Comparison of ENCODE assay signal across 8 cellular contexts in genomic region chr6:33248932-33249731, GRCh38. TPM values are rescaled to one million over a fixed set of nuclear protein-coding genes. Genes with fewer than 3 reads are reported as not detected.
DNase-seq lines count a peak whose midpoint lies in the region; ATAC-seq and TF ChIP-seq lines count a peak whose summit lies in the region.

No MANE protein-coding gene starts in this region.

- H3K27ac Mint-ChIP-seq in activated CD4-positive, alpha-beta memory T cell treated with anti-CD3 and anti-CD28 coated beads, Interleukin-2, amount 10 ng/mL, durations not matched to agents 7 days and 5 days, result peak overlapping the region; percentile 87

- H3K9ac ChIP-seq in duodenal mucosa (ENCODE audit: low read depth in 1 of 2, low read length in 2 of 2), result peak overlapping the region; percentile 97 to 100

- H3K36me3 Mint-ChIP-seq in activated CD4-positive, alpha-beta memory T cell treated with anti-CD3 and anti-CD28 coated beads, Interleukin-2, amount 10 ng/mL, durations not matched to agents 7 days and 5 days (ENCODE audit: low read depth), result peaks cover 30% of the 10 kb centered on the region

- H3K4me1 Mint-ChIP-seq in activated CD4-positive, alpha-beta memory T cell treated with anti-CD3 and anti-CD28 coated beads, Interleukin-2, amount 10 ng/mL, durations not matched to agents 7 days and 5 days, result peaks cover 46% of the 10 kb centered on the region

- H3K27me3 ChIP-seq in duodenal mucosa (ENCODE audit: control insufficient read depth in 1 of 2, insufficient read depth in 2 of 2, low read length in 2 of 2), result peaks cover 0 to 4% of the 10 kb centered on the region in 2 donors

- no peak for TF ChIP-seq CTCF in lower leg skin (IDR thresholded peaks at IDR 0.05)

- DNase-seq in CD1c-positive myeloid dendritic cell (ENCODE audit: extremely low spot score), result peak; percentile 99
- DNase-seq in NCI-H82 (lab: John Stamatoyannopoulos, UW), result peak; percentile 100
- DNase-seq in activated CD4-positive, alpha-beta memory T cell treated with anti-CD3 and anti-CD28 coated beads, Interleukin-2, amount 10 ng/mL, durations not matched to agents 7 days and 5 days, result peak; percentile 98
- DNase-seq in lower leg skin (ENCODE audit: low spot score in 2 of 2), result peak; percentile 98 to 99
- DNase-seq in stimulated activated CD4-positive, alpha-beta T cell treated with anti-CD3 and anti-CD28 coated beads, Interleukin-4, amount 100 ng/mL, for 48 hours (ENCODE audit: low read depth in 2 of 2), result peak; percentile 92 to 96

- peak in 1 of 2 donors; percentile 37 for TF ChIP-seq POLR2A in lower leg skin (IDR thresholded peaks at IDR 0.05)

- no peaks in the 10 kb centered on the region for H3K27me3 Mint-ChIP-seq in activated CD4-positive, alpha-beta memory T cell treated with anti-CD3 and anti-CD28 coated beads, Interleukin-2, amount 10 ng/mL, durations not matched to agents 7 days and 5 days

- H3K4me3 ChIP-seq in duodenal mucosa (ENCODE audit: low read depth in 1 of 2, low read length in 2 of 2), result peak overlapping the region; percentile 93 to 95
- peak overlapping the region; percentile 44 for H3K4me3 ChIP-seq in lower leg skin (ENCODE audit: low read depth, poor library complexity, severe bottlenecking)

- 0% methylated on average over 49 of the region's 58 CpGs for WGBS in lower leg skin, 2 donors

- POLR2A ChIA-PET in activated CD4-positive, alpha-beta memory T cell treated with anti-CD3 and anti-CD28 coated beads, Interleukin-2, amount 10 ng/mL, durations not matched to agents 7 days and 5 days (lab: Charles Lee), result interaction anchor here (0.5 to 5.2 kb wide), 29 partner anchors 9 to 404 kb away, joined by 3 to 71 read pairs (median 5); partner anchors contain the start of genes B3GALT4, HLA-DPA1, HSD17B8 and PFDN6

- ATAC-seq in GM19397 (IDR thresholded peaks at IDR 0.05; ENCODE audit: unreplicated experiment), result peak; percentile 83
- peak; percentile 84 for ATAC-seq in HG03571 (IDR thresholded peaks at IDR 0.05; ENCODE audit: unreplicated experiment)

- peak overlapping the region; percentile 74 for H3K4me3 Mint-ChIP-seq in activated CD4-positive, alpha-beta memory T cell treated with anti-CD3 and anti-CD28 coated beads, Interleukin-2, amount 10 ng/mL, durations not matched to agents 7 days and 5 days

- H3K36me3 ChIP-seq in duodenal mucosa (ENCODE audit: control insufficient read depth in 1 of 2, insufficient read depth in 2 of 2, low read length in 2 of 2), result peaks cover 0 to 11% of the 10 kb centered on the region in 2 donors

- H3K9me3 ChIP-seq in duodenal mucosa (ENCODE audit: control insufficient read depth in 1 of 2, low read length in 2 of 2), result peaks cover 0 to 3% of the 10 kb centered on the region in 2 donors

- H3K27ac ChIP-seq in duodenal mucosa (ENCODE audit: low read depth, low read length), result peak overlapping the region; percentile 89

- no peaks in the 10 kb centered on the region for H3K9me3 Mint-ChIP-seq in activated CD4-positive, alpha-beta memory T cell treated with anti-CD3 and anti-CD28 coated beads, Interleukin-2, amount 10 ng/mL, durations not matched to agents 7 days and 5 days

- CTCF ChIA-PET in activated CD4-positive, alpha-beta memory T cell treated with anti-CD3 and anti-CD28 coated beads, Interleukin-2, amount 10 ng/mL, durations not matched to agents 7 days and 5 days (lab: Charles Lee), result interaction anchor here (0.7 to 3.7 kb wide), 53 partner anchors 11 to 396 kb away, joined by 3 to 62 read pairs (median 5); partner anchors contain the start of genes B3GALT4, HLA-DPA1, HLA-DPB1 and HSD17B8

- intact Hi-C loops in lower leg skin (cut with DNase I; ENCODE audit: low total_unique reads), result loop anchor here (10.0 kb wide), 1 partner anchor 234 kb away; no protein-coding TSS in a partner anchor

- peaks cover 25 to 26% of the 10 kb centered on the region in 2 donors for H3K4me1 ChIP-seq in duodenal mucosa (ENCODE audit: control insufficient read depth in 1 of 2, insufficient read depth in 2 of 2, low read length in 2 of 2)

RNA-seq across cellular contexts. Expression of gene VPS52, which starts 22.5 kb away (rescaled TPM):
- 10 to 100 TPM; 53.1 to 59.7 TPM for total RNA-seq in activated CD4-positive, alpha-beta memory T cell treated with anti-CD3 and anti-CD28 coated beads, Interleukin-2, amount 10 ng/mL, durations not matched to agents 7 days and 5 days
- 10 to 100 TPM; 33.3 to 51.0 (median 44.4) TPM for total RNA-seq in lower leg skin

RNA-seq across cellular contexts. Expression of gene RPS18, which starts 22.7 kb away (rescaled TPM):
- total RNA-seq in activated CD4-positive, alpha-beta memory T cell treated with anti-CD3 and anti-CD28 coated beads, Interleukin-2, amount 10 ng/mL, durations not matched to agents 7 days and 5 days, result 1,000 to 10,000 TPM; 2,403 to 2,442 TPM
- 1,000 to 10,000 TPM; 4,043 to 6,696 (median 6,204) TPM for total RNA-seq in lower leg skin

RNA-seq across cellular contexts. Expression of gene B3GALT4, which starts 27.8 kb away (rescaled TPM):
- 10 to 100 TPM; 25.2 to 26.5 TPM for total RNA-seq in activated CD4-positive, alpha-beta memory T cell treated with anti-CD3 and anti-CD28 coated beads, Interleukin-2, amount 10 ng/mL, durations not matched to agents 7 days and 5 days
- total RNA-seq in lower leg skin, result 10 to 100 TPM; 24.8 to 31.0 (median 26.3) TPM

RNA-seq across cellular contexts. Expression of gene WDR46, which starts 39.9 kb away (rescaled TPM):
- 10 to 100 TPM; 37.5 to 41.7 TPM for total RNA-seq in activated CD4-positive, alpha-beta memory T cell treated with anti-CD3 and anti-CD28 coated beads, Interleukin-2, amount 10 ng/mL, durations not matched to agents 7 days and 5 days
- 10 to 100 TPM; 38.4 to 57.2 (median 47.0) TPM for total RNA-seq in lower leg skin

RNA-seq across cellular contexts. Expression of gene PFDN6, which starts 40.3 kb away (rescaled TPM):
- 10 to 100 TPM; 63.5 to 65.0 TPM for total RNA-seq in activated CD4-positive, alpha-beta memory T cell treated with anti-CD3 and anti-CD28 coated beads, Interleukin-2, amount 10 ng/mL, durations not matched to agents 7 days and 5 days
- 10 to 100 TPM; 22.6 to 36.3 (median 35.3) TPM for total RNA-seq in lower leg skin

Comparison
In these comparisons a context has a peak if more than half of its experiments do, and no peak if none do; other contexts are left out.
1. Peak in every context shown above with its lines: DNase-seq, ATAC-seq, H3K4me3 ChIP-seq and H3K27ac ChIP-seq.